In the genomic region with DNA sequence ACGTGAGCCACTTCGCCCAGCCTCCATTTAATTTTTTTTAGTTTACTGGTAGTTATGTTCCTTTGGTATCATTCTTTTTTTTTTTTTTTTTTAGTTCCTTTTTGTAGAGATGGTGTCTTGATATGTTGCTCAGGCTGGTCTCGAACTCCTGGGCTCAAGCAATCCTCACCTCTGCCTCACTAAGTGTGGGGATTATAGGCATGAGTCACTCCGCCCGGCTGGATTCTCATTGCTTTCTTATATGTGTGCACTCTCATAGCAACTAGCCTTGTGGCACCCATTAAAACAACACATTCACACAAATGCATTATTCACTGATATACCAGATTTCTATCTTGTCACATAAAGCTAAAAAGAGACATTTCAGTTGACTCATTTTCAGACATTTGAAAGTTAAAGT, we compare ENCODE assay signal across 10 cellular contexts. TPM values are rescaled to one million over a fixed set of nuclear protein-coding genes. Genes with fewer than 3 reads are reported as not detected.
DNase-seq lines count a peak whose midpoint lies in the region; ATAC-seq and TF ChIP-seq lines count a peak whose summit lies in the region.
"Had no signal": no experiment of that assay in that cellular context is flagged by ENCODE, and none has a peak within 500 bp of the region (broad histone marks: within the 10 kb centered on the region; RNA-seq: fewer than 3 reads in every experiment).

No MANE protein-coding gene starts in this region.

- intact Hi-C loops in CD4-positive, alpha-beta T cell (cut with DNase I, micrococcal nuclease) = no loop called here
- intact Hi-C loops in CD14-positive monocyte (cut with micrococcal nuclease) = no loop called here

- no peak for DNase-seq in CD4-positive, alpha-beta T cell
- DNase-seq in HS-5 (ENCODE audit: low read depth) = peak; percentile 20
- peak; percentile 21 for DNase-seq in activated naive CD8-positive, alpha-beta T cell treated with anti-CD3 and anti-CD28 coated beads, Interleukin-2, amount 50 U/mL, for 24 hours
- DNase-seq in kidney tubule cell (ENCODE audit: low spot score) = peak; percentile 60
- DNase-seq in NCI-H2227 (lab: John Stamatoyannopoulos, UW; ENCODE audit: unreplicated experiment) = no peak
- DNase-seq in T1000 (lab: John Stamatoyannopoulos, UW) = no peak
- no peak for DNase-seq in CD14-positive monocyte (ENCODE audit: low spot score)
- DNase-seq: esophagus squamous epithelium, NCI-H1048 had no signal

- TF ChIP-seq CTCF in CD4-positive, alpha-beta T cell (IDR thresholded peaks at IDR 0.05) = no peak
- TF ChIP-seq CTCF in CD14-positive monocyte (IDR thresholded peaks at IDR 0.05) = no peak

- POLR2A ChIA-PET in CD4-positive, alpha-beta T cell (lab: Charles Lee) = no interaction called here

- H3K27me3 ChIP-seq in CD4-positive, alpha-beta T cell (ENCODE audit: control insufficient read depth, insufficient read depth, low read length) = no peaks in the 10 kb centered on the region
- H3K27me3 ChIP-seq: esophagus squamous epithelium had no signal

- peaks cover 37% of the 10 kb centered on the region for H3K4me1 Mint-ChIP-seq in CD4-positive, alpha-beta T cell (ENCODE audit: low read depth)
- H3K4me1 Mint-ChIP-seq in activated naive CD8-positive, alpha-beta T cell treated with anti-CD3 and anti-CD28 coated beads, Interleukin-2, amount 50 U/mL, for 24 hours = peaks cover 35% of the 10 kb centered on the region
- H3K4me1 Mint-ChIP-seq in CD14-positive monocyte = peaks cover 18% of the 10 kb centered on the region

- H3K36me3 Mint-ChIP-seq in CD4-positive, alpha-beta T cell (ENCODE audit: low read depth) = peaks cover 82% of the 10 kb centered on the region
- H3K36me3 Mint-ChIP-seq in activated naive CD8-positive, alpha-beta T cell treated with anti-CD3 and anti-CD28 coated beads, Interleukin-2, amount 50 U/mL, for 24 hours (ENCODE audit: low read depth) = peaks cover 17% of the 10 kb centered on the region
- H3K36me3 Mint-ChIP-seq in CD14-positive monocyte = peaks cover 34 to 44% of the 10 kb centered on the region in 2 donors

- no peak overlapping the region for H3K27ac Mint-ChIP-seq in CD4-positive, alpha-beta T cell
- H3K27ac Mint-ChIP-seq in activated naive CD8-positive, alpha-beta T cell treated with anti-CD3 and anti-CD28 coated beads, Interleukin-2, amount 50 U/mL, for 24 hours = peak overlapping the region; percentile 65
- H3K27ac Mint-ChIP-seq in CD14-positive monocyte = no peak overlapping the region

- H3K27me3 Mint-ChIP-seq in CD4-positive, alpha-beta T cell = no peaks in the 10 kb centered on the region
- no peaks in the 10 kb centered on the region for H3K27me3 Mint-ChIP-seq in activated naive CD8-positive, alpha-beta T cell treated with anti-CD3 and anti-CD28 coated beads, Interleukin-2, amount 50 U/mL, for 24 hours
- H3K27me3 Mint-ChIP-seq in CD14-positive monocyte (ENCODE audit: low read depth in 3 of 3) = peaks cover 2 to 3% (median 3%) of the 10 kb centered on the region in 3 donors

- H3K27ac ChIP-seq in CD4-positive, alpha-beta T cell (ENCODE audit: low read depth, low read length) = no peak overlapping the region
- H3K27ac ChIP-seq: esophagus squamous epithelium had no signal

- no peaks in the 10 kb centered on the region for H3K9me3 Mint-ChIP-seq in CD4-positive, alpha-beta T cell
- H3K9me3 Mint-ChIP-seq in activated naive CD8-positive, alpha-beta T cell treated with anti-CD3 and anti-CD28 coated beads, Interleukin-2, amount 50 U/mL, for 24 hours = no peaks in the 10 kb centered on the region
- H3K9me3 Mint-ChIP-seq in CD14-positive monocyte = peaks cover 0 to 4% (median 0%) of the 10 kb centered on the region in 7 donors

- peak overlapping the region; percentile 25 for H3K4me3 Mint-ChIP-seq in CD4-positive, alpha-beta T cell
- no peak overlapping the region for H3K4me3 Mint-ChIP-seq in activated naive CD8-positive, alpha-beta T cell treated with anti-CD3 and anti-CD28 coated beads, Interleukin-2, amount 50 U/mL, for 24 hours
- H3K4me3 Mint-ChIP-seq in CD14-positive monocyte = no peak overlapping the region

- CTCF ChIA-PET in CD4-positive, alpha-beta T cell (lab: Charles Lee) = no interaction called here

- no peak for TF ChIP-seq POLR2A in GM18505 (IDR thresholded peaks at IDR 0.05; ENCODE audit: borderline replicate concordance, extremely low read depth, insufficient read depth, insufficient read length)

- no peak for ATAC-seq in CD4-positive, alpha-beta T cell (ENCODE audit: poor library complexity)
- peak; percentile 27 for ATAC-seq in activated naive CD8-positive, alpha-beta T cell treated with anti-CD3 and anti-CD28 coated beads, Interleukin-2, amount 50 U/mL, for 24 hours
- no peak for ATAC-seq in GM18505 (IDR thresholded peaks at IDR 0.05; ENCODE audit: unreplicated experiment)

- H3K9me3 ChIP-seq in CD4-positive, alpha-beta T cell (ENCODE audit: control insufficient read depth, low read length) = no peaks in the 10 kb centered on the region
- H3K9me3 ChIP-seq: esophagus squamous epithelium had no signal

RNA-seq across cellular contexts. Expression of a gene that starts 4.2 kb away (rescaled TPM):
- 10 to 100 TPM; 11.6 to 17.6 TPM for total RNA-seq in CD4-positive, alpha-beta T cell
- 1 to 10 TPM; 4.0 to 4.8 TPM for polyA plus RNA-seq in CD14-positive monocyte

Comparison
In these comparisons a context has a peak if more than half of its experiments do, and no peak if none do; other contexts are left out.
1. DNase-seq: peak in HS-5 (single experiment), activated naive CD8-positive, alpha-beta T cell treated with anti-CD3 and anti-CD28 coated beads, Interleukin-2, amount 50 U/mL, for 24 hours (single experiment) and kidney tubule cell (single experiment); none in CD4-positive, alpha-beta T cell (0 of 10), NCI-H2227 (single experiment), T1000 (single experiment) and CD14-positive monocyte (single experiment).